10 cellular contexts compared by ENCODE assay signal in the genomic region with DNA sequence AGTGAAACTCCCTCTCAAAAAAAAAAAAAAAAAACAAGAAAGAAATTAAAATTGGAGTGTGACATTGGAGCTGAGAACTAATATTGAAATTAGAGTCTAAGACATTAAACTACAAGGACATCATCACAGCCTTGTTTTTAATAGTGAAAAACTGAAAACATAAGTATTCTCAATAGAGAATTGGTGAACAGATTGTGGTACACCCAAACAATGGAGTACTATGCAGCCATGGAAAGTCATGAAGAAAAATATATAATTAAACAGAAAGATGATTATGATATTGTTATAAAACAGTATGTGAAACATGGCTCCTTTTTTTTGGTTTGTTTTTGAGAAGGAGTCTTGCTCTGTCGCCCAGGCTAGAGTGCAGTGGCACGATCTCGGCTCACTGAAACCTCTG. TPM values are rescaled to one million over a fixed set of nuclear protein-coding genes. Genes with fewer than 3 reads are reported as not detected.
"Had no signal": no experiment of that assay in that cellular context is flagged by ENCODE, and none has a peak within 500 bp of the region (broad histone marks: within the 10 kb centered on the region; RNA-seq: fewer than 3 reads in every experiment).

No MANE protein-coding gene starts in this region.

- ATAC-seq: HCT116 had no signal

- FAIRE-seq: HTR-8/SVneo had no signal

- DNase-seq: GM23248, GOT3, H7, IMR-90, KBM-7 had no signal

- H3K9me3 ChIP-seq: HAP-1 had no signal

- H3K4me2 ChIP-seq: KMS-11 had no signal

- H3K27ac ChIP-seq: GM23248, KMS-11 had no signal

- H3K36me3 ChIP-seq: HAP-1 had no signal

- H2AFZ ChIP-seq: GM23248 had no signal

- H3K4me1 ChIP-seq: HAP-1 had no signal

- H3K9ac ChIP-seq: GM23248, KMS-11 had no signal

- H3K4me3 ChIP-seq: GM23248, HAP-1 had no signal

RNA-seq across cellular contexts. Expression of a gene that starts 43.4 kb away (rescaled TPM):
- total RNA-seq: GM23248, H4, IMR-90 had no signal
- polyA plus RNA-seq: GM23248, IMR-90 had no signal
